9 cellular contexts compared by ENCODE assay signal in the genomic region with DNA sequence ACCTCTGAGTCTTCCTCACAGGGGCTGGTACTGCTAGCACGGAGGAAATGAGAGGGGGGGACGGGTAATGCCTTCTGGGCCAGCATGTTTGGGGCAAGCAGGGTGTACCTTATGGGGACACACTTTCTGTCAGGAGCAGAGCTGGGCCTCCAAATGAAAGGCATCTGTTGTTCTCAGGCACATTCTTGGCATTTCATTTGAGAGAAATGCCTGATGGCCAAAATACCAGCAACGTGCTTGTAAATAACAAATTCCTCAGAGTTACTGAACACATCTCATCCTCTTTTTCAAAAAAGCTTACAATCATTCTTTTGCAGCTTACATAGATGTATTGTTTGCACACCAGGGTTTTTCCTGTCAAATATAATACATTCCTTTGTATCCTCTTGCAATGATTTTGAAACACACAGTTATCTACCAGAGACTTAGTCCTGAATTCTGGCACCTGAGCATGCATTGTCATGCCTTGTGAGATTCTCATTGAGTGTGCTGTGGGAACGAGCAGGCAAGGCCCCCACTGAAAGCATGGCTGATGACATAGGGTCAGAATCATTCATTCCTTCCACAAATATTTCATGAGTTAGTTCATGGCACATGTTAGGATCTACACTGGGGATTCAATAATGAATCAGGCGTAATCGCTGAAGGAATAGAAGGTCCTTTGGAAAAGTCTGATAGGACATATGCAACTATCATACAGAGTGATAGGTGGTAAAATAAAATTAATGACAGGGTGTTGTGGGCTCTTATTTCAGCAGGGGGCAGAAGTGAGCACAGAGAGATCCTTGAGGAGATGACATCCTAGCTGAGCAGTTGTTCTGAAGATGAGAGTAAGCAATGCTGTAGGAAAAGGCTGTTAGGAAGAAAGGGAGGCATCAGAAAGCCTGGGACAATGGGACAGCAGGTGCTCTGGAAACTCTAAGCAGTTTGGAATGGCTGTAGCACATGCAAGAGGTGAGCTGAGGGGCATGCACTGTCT.
DNase-seq lines count a peak whose midpoint lies in the region; ATAC-seq and TF ChIP-seq lines count a peak whose summit lies in the region.
"Had no signal": no experiment of that assay in that cellular context is flagged by ENCODE, and none has a peak within 500 bp of the region (broad histone marks: within the 10 kb centered on the region; RNA-seq: fewer than 3 reads in every experiment).

No MANE protein-coding gene starts in this region.

- peak; percentile 17 for DNase-seq in NB4 (ENCODE audit: low read depth)
- DNase-seq in trophoblast cell = peak; percentile 68 to 85
- DNase-seq in 8988T = no peak
- no peak for DNase-seq in T-helper 2 cell
- no peak for DNase-seq in NCI-H2227 treated with DMSO at 0.1 percent for 48 hours (lab: John Stamatoyannopoulos, UW)
- no peak for DNase-seq in activated CD4-positive, alpha-beta T cell treated with anti-CD3 and anti-CD28 coated beads, Interleukin-2, amount 50 U/mL, for 4 hours

- H3K9me3 ChIP-seq in trophoblast cell (ENCODE audit: insufficient read depth, low read depth, low read length) = no peaks in the 10 kb centered on the region

- no peaks in the 10 kb centered on the region for H3K27me3 ChIP-seq in trophoblast cell (ENCODE audit: insufficient read depth, low read length)

- H3K79me2 ChIP-seq in trophoblast cell (ENCODE audit: control insufficient read depth, insufficient read depth, low read length, poor library complexity) = peaks cover 2% of the 10 kb centered on the region

- no peak overlapping the region for H3K4me3 ChIP-seq in NB4 (ENCODE audit: low read depth, low read length)
- no peak overlapping the region for H3K4me3 ChIP-seq in trophoblast cell (ENCODE audit: low read depth, low read length)

- peak; percentile 66 for ATAC-seq in esophagus mucosa

- H3K23ac ChIP-seq in trophoblast cell (ENCODE audit: low read length) = no peak overlapping the region

- peak overlapping the region; percentile 55 for H4K12ac ChIP-seq in trophoblast cell (ENCODE audit: low read depth, low read length)

- no peak overlapping the region for H2AFZ ChIP-seq in trophoblast cell (ENCODE audit: insufficient read depth, low read length, poor library complexity)

- no peaks in the 10 kb centered on the region for H3K36me3 ChIP-seq in trophoblast cell (ENCODE audit: control insufficient read depth in 1 of 2, insufficient read depth in 2 of 2, low read length in 2 of 2)

- peak overlapping the region; percentile 46 for H3K14ac ChIP-seq in trophoblast cell (ENCODE audit: low read length)

- H4K8ac ChIP-seq in trophoblast cell (ENCODE audit: low read depth, low read length) = peak overlapping the region; percentile 50

- peaks cover 8 to 9% of the 10 kb centered on the region in 2 experiments for H3K4me1 ChIP-seq in trophoblast cell (ENCODE audit: control insufficient read depth in 1 of 2, insufficient read depth in 2 of 2, low read length in 2 of 2)

- H3K18ac ChIP-seq in trophoblast cell (ENCODE audit: low read length) = no peak overlapping the region

- H3K4ac ChIP-seq in trophoblast cell (ENCODE audit: low read depth, low read length) = peak overlapping the region; percentile 15

- WGBS in trophoblast cell (ENCODE audit: extremely low coverage, insufficient coverage, insufficient read length) = no CpG with 5 or more reads among the region's 6 CpGs

- peak overlapping the region; percentile 85 for H3K27ac ChIP-seq in trophoblast cell (ENCODE audit: low read depth, low read length)
- H3K27ac ChIP-seq: epithelial cell of prostate had no signal

- H2BK5ac ChIP-seq in trophoblast cell (ENCODE audit: low read depth, low read length, poor library complexity) = peak overlapping the region; percentile 84

- TF ChIP-seq CTCF in GM12872 (IDR thresholded peaks at IDR 0.05; ENCODE audit: insufficient read depth, low read depth, low read length) = peak; percentile 57
- TF ChIP-seq CTCF in NB4 (IDR thresholded peaks at IDR 0.05; ENCODE audit: low read depth, low read length) = peak; percentile 31

- H2BK120ac ChIP-seq in trophoblast cell (ENCODE audit: insufficient read depth, low read length, poor library complexity) = peak overlapping the region; percentile 88

- peak overlapping the region; percentile 17 for H3K4me2 ChIP-seq in trophoblast cell (ENCODE audit: low read length)

- H4K91ac ChIP-seq in trophoblast cell (ENCODE audit: low read depth, low read length) = peak overlapping the region; percentile 78

- peaks cover 8% of the 10 kb centered on the region for H3K79me1 ChIP-seq in trophoblast cell (ENCODE audit: low read length)

- peak overlapping the region; percentile 62 for H2AK5ac ChIP-seq in trophoblast cell (ENCODE audit: low read length)

- peak overlapping the region; percentile 97 for H2BK12ac ChIP-seq in trophoblast cell (ENCODE audit: low read length)

- no peak for TF ChIP-seq POLR2A in NB4 (IDR thresholded peaks at IDR 0.05; ENCODE audit: extremely low read depth, insufficient read length)

- H3K9ac ChIP-seq in trophoblast cell (ENCODE audit: low read length) = no peak overlapping the region

Comparison
In these comparisons a context has a peak if more than half of its experiments do, and no peak if none do; other contexts are left out.
1. DNase-seq: peak in NB4 (single experiment) and trophoblast cell (2 of 2); none in 8988T (single experiment), T-helper 2 cell (0 of 5), NCI-H2227 treated with DMSO at 0.1 percent for 48 hours (single experiment) and activated CD4-positive, alpha-beta T cell treated with anti-CD3 and anti-CD28 coated beads, Interleukin-2, amount 50 U/mL, for 4 hours (0 of 2).